ENCODE assay signal across 1 cellular context in genomic region chr9:34458013-34458966, GRCh38.
TF ChIP-seq lines count a peak whose summit lies in the region.

Gene DNAI1, plus strand, starts transcription at chr9:34458805. Its CDS starts 201 bp downstream, at chr9:34459006.
Gene FAM219A, minus strand, starts transcription at chr9:34458570. Its CDS starts 307 bp downstream, at chr9:34458263.

TF ChIP-seq in K562, 482 proteins besides CTCF, POLR2A, EP300 and RAD21 (continued from another document and continues in another):
- peak; percentile 97 for TF ChIP-seq NFE2 (IDR thresholded peaks at IDR 0.05; ENCODE audit: low read depth)
- peak; percentile 82 for TF ChIP-seq POLR2G (IDR thresholded peaks at IDR 0.05; ENCODE audit: low read depth, low read length)
- TF ChIP-seq EGR1 (conservative IDR thresholded peaks at IDR 0.05), result peak; percentile 42; the same call in 1 of the 2 replicates
- TF ChIP-seq CCAR2 (IDR thresholded peaks at IDR 0.05; ENCODE audit: low read depth, low read length), result no peak
- peak in 1 of 3 experiments; percentile 35 for TF ChIP-seq YY1 (IDR thresholded peaks at IDR 0.05; ENCODE audit: borderline replicate concordance in 1 of 3, control insufficient read depth in 1 of 3, extremely low read depth in 1 of 3, insufficient read depth in 3 of 3, insufficient read length in 1 of 3, insufficient replicate concordance in 2 of 3, low read depth in 1 of 3, low read length in 2 of 3)
- peak; percentile 80 for TF ChIP-seq MEIS2 (IDR thresholded peaks at IDR 0.05; ENCODE audit: partially characterized antibody)
- TF ChIP-seq DACH1 (IDR thresholded peaks at IDR 0.05; ENCODE audit: partially characterized antibody), result peak; percentile 84
- peak; percentile 42; the same call in 1 of the 2 replicates for TF ChIP-seq MXI1 (IDR thresholded peaks at IDR 0.05; ENCODE audit: low read depth, low read length)
- TF ChIP-seq ZNF609 (CRISPR knock-in tag; IDR thresholded peaks at IDR 0.05; ENCODE audit: borderline replicate concordance), result no peak
- TF ChIP-seq SREBF1 (IDR thresholded peaks at IDR 0.05; ENCODE audit: borderline replicate concordance, low read depth, low read length), result no peak
- TF ChIP-seq HDGF (IDR thresholded peaks at IDR 0.05), result no peak
- peak; percentile 62 for TF ChIP-seq CCNT2 (IDR thresholded peaks at IDR 0.05; ENCODE audit: borderline replicate concordance, extremely low read depth, insufficient read length, low read depth, low read length)
- TF ChIP-seq ESRRB (CRISPR knock-in tag; IDR thresholded peaks at IDR 0.05; ENCODE audit: borderline replicate concordance), result no peak
- peak; percentile 54 for TF ChIP-seq VEZF1 (CRISPR knock-in tag; IDR thresholded peaks at IDR 0.05)
- peak; percentile 58 to 70; a peak in 2 of 4 replicates for TF ChIP-seq SIN3A (IDR thresholded peaks at IDR 0.05; ENCODE audit: borderline replicate concordance in 2 of 2, control insufficient read depth in 1 of 2, low read depth in 2 of 2, low read length in 2 of 2)
- peak; percentile 81 for TF ChIP-seq ZNF316 (IDR thresholded peaks at IDR 0.05)
- no peak for TF ChIP-seq AFF4 (CRISPR knock-in tag; IDR thresholded peaks at IDR 0.05)
- TF ChIP-seq XRCC3 (IDR thresholded peaks at IDR 0.05), result no peak
- no peak for TF ChIP-seq ETS2 (tag; IDR thresholded peaks at IDR 0.05; ENCODE audit: borderline replicate concordance, poor library complexity, severe bottlenecking)
- TF ChIP-seq CREB5 (CRISPR knock-in tag; IDR thresholded peaks at IDR 0.05), result no peak
- peak; percentile 62; the same call in 1 of the 2 replicates for TF ChIP-seq GABPA (tag; conservative IDR thresholded peaks at IDR 0.05; ENCODE audit: low read depth)
- no peak for TF ChIP-seq PYGO2 (tag; IDR thresholded peaks at IDR 0.05)
- peak; percentile 70; the same call in 1 of the 2 replicates for TF ChIP-seq CREB1 (IDR thresholded peaks at IDR 0.05)
- TF ChIP-seq CREB1 (CRISPR knock-in tag; IDR thresholded peaks at IDR 0.05), result peak; percentile 57; the same call in 1 of the 2 replicates
- TF ChIP-seq ATF1 (CRISPR knock-in tag; IDR thresholded peaks at IDR 0.05), result no peak
- 0 out of 2 replicates have a peak, but pooled peaks have one; percentile 40 for TF ChIP-seq ATF1 (tag; IDR thresholded peaks at IDR 0.05)
- no peak for TF ChIP-seq TAL1 (IDR thresholded peaks at IDR 0.05)
- no peak for TF ChIP-seq ZNF639 (CRISPR knock-in tag; conservative IDR thresholded peaks at IDR 0.05 in 1 of 2, IDR thresholded peaks at IDR 0.05 in 1 of 2)
- TF ChIP-seq HMGN3 (IDR thresholded peaks at IDR 0.05; ENCODE audit: borderline replicate concordance, extremely low read depth, insufficient read length, low read depth, low read length), result peak; percentile 43
- TF ChIP-seq FUS (optimal IDR thresholded peaks at IDR 0.05; ENCODE audit: low read depth, low read length), result no peak
- no peak for TF ChIP-seq MTF1 (CRISPR knock-in tag; IDR thresholded peaks at IDR 0.05; ENCODE audit: borderline replicate concordance)
- no peak for TF ChIP-seq ZNF217 (CRISPR knock-in tag; IDR thresholded peaks at IDR 0.05)
- no peak for TF ChIP-seq ATF2 (CRISPR knock-in tag; IDR thresholded peaks at IDR 0.05)
- no peak for TF ChIP-seq HDAC1 (IDR thresholded peaks at IDR 0.05)
- no peak for TF ChIP-seq HMG20A (CRISPR knock-in tag; conservative IDR thresholded peaks at IDR 0.05)
- TF ChIP-seq UBTF (IDR thresholded peaks at IDR 0.05; ENCODE audit: borderline replicate concordance in 1 of 2, low read depth in 2 of 2, low read length in 2 of 2), result peak in 1 of 2 experiments; percentile 46; a peak in 1 of 4 replicates
- no peak for TF ChIP-seq REST (CRISPR knock-in tag; IDR thresholded peaks at IDR 0.05; ENCODE audit: low read depth)
